8 cellular contexts compared by ENCODE assay signal in genomic region chr17:59521465-59522126, GRCh38. TPM values are rescaled to one million over a fixed set of nuclear protein-coding genes. Genes with fewer than 3 reads are reported as not detected.
DNase-seq lines count a peak whose midpoint lies in the region; ATAC-seq, FAIRE-seq and TF ChIP-seq lines count a peak whose summit lies in the region.

No MANE protein-coding gene starts in this region.

- CTCF ChIA-PET in A549 (lab: Yijun Ruan, JAX): interaction anchor here (0.7 to 3.7 kb wide), 38 partner anchors 9 to 548 kb away, joined by 3 to 43 read pairs (median 4); partner anchors contain the start of gene DHX40

- TF ChIP-seq POLR2A in A549 (IDR thresholded peaks at IDR 0.05; ENCODE audit: low read length) (no peak), GM12892 (IDR thresholded peaks at IDR 0.05; ENCODE audit: low read depth, low read length) (no peak)

- DNase-seq in A549 (ENCODE audit: low read depth in 1 of 2, low spot score in 1 of 2): peak; percentile 75 to 88
- peak; percentile 46 for DNase-seq in GM12892 (ENCODE audit: insufficient read length)
- peak; percentile 17 for DNase-seq in NCI-H446 treated with DMSO at 0.1 percent for 48 hours (lab: John Stamatoyannopoulos, UW)
- DNase-seq in activated CD4-positive, alpha-beta T cell treated with anti-CD3 and anti-CD28 coated beads, Interleukin-2, amount 50 U/mL, for 24 hours (ENCODE audit: low read depth in 1 of 2, low spot score in 1 of 2): peak; percentile 36 to 50
- DNase-seq in dermis blood vessel endothelial cell: peak; percentile 74
- DNase-seq in lung microvascular endothelial cell (ENCODE audit: low read depth in 2 of 2): peak; percentile 61 to 65
- DNase-seq in stimulated activated CD8-positive, alpha-beta memory T cell treated with anti-CD3 and anti-CD28 coated beads, Interleukin-2, amount 100 ng/mL, for 48 hours (ENCODE audit: low read depth in 2 of 2): peak; percentile 34 to 48

- H3K4me2 ChIP-seq in A549: peak overlapping the region; percentile 63

- no peaks in the 10 kb centered on the region for H3K9me3 ChIP-seq in A549

- peak; percentile 83 to 88 for TF ChIP-seq RAD21 in A549 (conservative IDR thresholded peaks at IDR 0.05 in 1 of 2, IDR thresholded peaks at IDR 0.05 in 1 of 2)

- no peak overlapping the region for H3K4me3 ChIP-seq in A549

- peak; percentile 76 for FAIRE-seq in A549 (lab: Jason Lieb, UNC)
- FAIRE-seq in GM12892 (lab: Jason Lieb, UNC): peak; percentile 86

- POLR2A ChIA-PET in A549 (lab: Yijun Ruan, JAX): interaction anchor here (1.3 kb wide), 1 partner anchor 98 kb away, joined by 3 read pairs; the partner anchor contains the start of gene CLTC

- no peak for TF ChIP-seq EP300 in A549 (IDR thresholded peaks at IDR 0.05)

- peaks cover 5% of the 10 kb centered on the region for H3K4me1 ChIP-seq in A549

- TF ChIP-seq CTCF in A549 (IDR thresholded peaks at IDR 0.05): peak; percentile 94

- WGBS in A549 (ENCODE audit: missing lambda C conversion rate): 49% methylated on average over 12 of the region's 12 CpGs

- ATAC-seq in A549 (peak; percentile 95 to 97), HG03378 (IDR thresholded peaks at IDR 0.05; ENCODE audit: unreplicated experiment) (no peak)

- peak overlapping the region; percentile 48 to 74; a peak in 5 of 6 replicates for H3K27ac ChIP-seq in A549

TF ChIP-seq in A549, 52 proteins besides CTCF, POLR2A, EP300 and RAD21 (continues in another document):
- TF ChIP-seq NPAS2 (CRISPR knock-in tag; IDR thresholded peaks at IDR 0.05; ENCODE audit: borderline replicate concordance) (no peak), KDM1A (IDR thresholded peaks at IDR 0.05; ENCODE audit: low read depth) (no peak), REST (IDR thresholded peaks at IDR 0.05) (no peak), JUNB (IDR thresholded peaks at IDR 0.05) (no peak), MAX (IDR thresholded peaks at IDR 0.05) (peak; percentile 23; the same call in 1 of the 2 replicates), FOSL2 (IDR thresholded peaks at IDR 0.05) (no peak), FOSL2 (CRISPR knock-in tag; IDR thresholded peaks at IDR 0.05) (no peak), EHMT2 (IDR thresholded peaks at IDR 0.05; ENCODE audit: low read depth) (no peak), CBX8 (IDR thresholded peaks at IDR 0.05) (no peak), SREBF2 (IDR thresholded peaks at IDR 0.05) (no peak), ESRRA (IDR thresholded peaks at IDR 0.05; ENCODE audit: borderline replicate concordance, low read length) (no peak), HOXA7 (CRISPR knock-in tag; IDR thresholded peaks at IDR 0.05) (no peak), HOXB13 (CRISPR knock-in tag; IDR thresholded peaks at IDR 0.05; ENCODE audit: low read depth) (no peak), BHLHE40 (IDR thresholded peaks at IDR 0.05; ENCODE audit: low read depth, low read length) (no peak), CHD4 (IDR thresholded peaks at IDR 0.05; ENCODE audit: borderline replicate concordance) (no peak), HMGXB4 (CRISPR knock-in tag; IDR thresholded peaks at IDR 0.05; ENCODE audit: borderline replicate concordance) (no peak), RNF2 (IDR thresholded peaks at IDR 0.05; ENCODE audit: borderline replicate concordance, low read depth) (no peak), PHF8 (IDR thresholded peaks at IDR 0.05; ENCODE audit: borderline replicate concordance, low read depth) (no peak), TFCP2L1 (CRISPR knock-in tag; IDR thresholded peaks at IDR 0.05) (no peak), CEBPB (IDR thresholded peaks at IDR 0.05) (no peak), MYC (IDR thresholded peaks at IDR 0.05; ENCODE audit: borderline replicate concordance, low read length) (0 out of 2 replicates have a peak, but pooled peaks have one; percentile 26), ELK1 (IDR thresholded peaks at IDR 0.05; ENCODE audit: low read depth, low read length) (no peak), ATOH8 (CRISPR knock-in tag; IDR thresholded peaks at IDR 0.05; ENCODE audit: low read depth) (no peak), JUN (IDR thresholded peaks at IDR 0.05) (no peak), SMC3 (IDR thresholded peaks at IDR 0.05) (peak; percentile 86), FOSB (CRISPR knock-in tag; IDR thresholded peaks at IDR 0.05) (no peak), MAFK (IDR thresholded peaks at IDR 0.05; ENCODE audit: partially characterized antibody) (peak; percentile 3), TP53 (CRISPR knock-in tag; IDR thresholded peaks at IDR 0.05) (no peak), NFE2L2 (conservative IDR thresholded peaks at IDR 0.05; ENCODE audit: low read length) (no peak), ZNF302 (CRISPR knock-in tag; IDR thresholded peaks at IDR 0.05) (no peak), RARB (CRISPR knock-in tag; IDR thresholded peaks at IDR 0.05) (no peak), MAZ (IDR thresholded peaks at IDR 0.05; ENCODE audit: borderline replicate concordance, low read depth, low read length) (no peak)

RNA-seq across cellular contexts. Expression of gene DHX40, which starts 43.8 kb away (rescaled TPM):
- polyA plus RNA-seq in A549 (2011; rRNA removed) (87.4 and 109 TPM in 2 replicates), A549 (2017; fragmentation: RNase III; extraction: RNeasy Plus Mini Kit Qiagen cat#74134 plus additional on column Dnase treatment) (54.7 to 59.3 TPM (median 55.8 TPM) in 3 replicates)
- polyA plus RNA-seq in A549 (2012; cell fraction: cytosol; rRNA removed): 17.9 and 19.0 TPM in 2 replicates
- polyA plus RNA-seq in A549 (2012; cell fraction: nucleus; rRNA removed): 9.8 and 13.5 TPM in 2 replicates
- polyA minus RNA-seq in A549 (2011; rRNA and poly(A)+ RNA removed): 33.1 and 34.7 TPM in 2 replicates
- polyA plus RNA-seq in GM12892 (2012; ENCODE audit: missing spikeins): 12.8 TPM
- total RNA-seq in dermis blood vessel endothelial cell (70.5 and 71.3 TPM in 2 replicates), lung microvascular endothelial cell (37.1 and 40.1 TPM in 2 replicates)

Comparison
In these comparisons a context has a peak if more than half of its experiments do, and no peak if none do; other contexts are left out.
1. DNase-seq: peak in every context shown above with its lines; median percentile 82 in A549; 74 in dermis blood vessel endothelial cell; 63 in lung microvascular endothelial cell; 46 in GM12892; 43 in activated CD4-positive, alpha-beta T cell treated with anti-CD3 and anti-CD28 coated beads, Interleukin-2, amount 50 U/mL, for 24 hours; 41 in stimulated activated CD8-positive, alpha-beta memory T cell treated with anti-CD3 and anti-CD28 coated beads, Interleukin-2, amount 100 ng/mL, for 48 hours; 17 in NCI-H446 treated with DMSO at 0.1 percent for 48 hours.